In genomic region chr10:970311-971149, GRCh38 we compare ENCODE assay signal across 13 cellular contexts. TPM values are rescaled to one million over a fixed set of nuclear protein-coding genes. Genes with fewer than 3 reads are reported as not detected.
DNase-seq lines count a peak whose midpoint lies in the region; ATAC-seq and TF ChIP-seq lines count a peak whose summit lies in the region.
"Had no signal": no experiment of that assay in that cellular context is flagged by ENCODE, and none has a peak within 500 bp of the region (broad histone marks: within the 10 kb centered on the region; RNA-seq: fewer than 3 reads in every experiment).

No MANE protein-coding gene starts in this region.

- H3K27ac Mint-ChIP-seq in activated CD4-positive, alpha-beta T cell treated with anti-CD3 and anti-CD28 coated beads for 36 hours, result no peak overlapping the region

- H3K27me3 ChIP-seq in brain microvascular endothelial cell (replicated peaks) (no peaks in the 10 kb centered on the region), mucosa of stomach (ENCODE audit: control insufficient read depth, insufficient read depth, low read length) (peaks cover 3% of the 10 kb centered on the region)
- H3K27me3 ChIP-seq: BLaER1 had no signal

- in situ Hi-C loops in brain microvascular endothelial cell (cut with HindIII; ENCODE audit: low pct_ligation_motif_present, low sequenced_read_pairs), result no loop called here

- peaks cover 5% of the 10 kb centered on the region for H3K27me3 Mint-ChIP-seq in activated CD4-positive, alpha-beta T cell treated with anti-CD3 and anti-CD28 coated beads for 36 hours

- CTCF ChIA-PET in activated CD4-positive, alpha-beta T cell treated with anti-CD3 and anti-CD28 coated beads for 36 hours (lab: Charles Lee), result no interaction called here

- POLR2A ChIA-PET in activated CD4-positive, alpha-beta T cell treated with anti-CD3 and anti-CD28 coated beads for 36 hours (lab: Charles Lee), result no interaction called here

- H3K4me1 ChIP-seq in mucosa of stomach (ENCODE audit: control insufficient read depth, insufficient read depth, low read length), result peaks cover 57% of the 10 kb centered on the region

- H3K36me3 ChIP-seq in brain microvascular endothelial cell (replicated peaks) (no peaks in the 10 kb centered on the region), mucosa of stomach (ENCODE audit: control insufficient read depth, insufficient read depth, low read length) (no peaks in the 10 kb centered on the region)
- H3K36me3 ChIP-seq: BLaER1 had no signal

- no peak overlapping the region for H3K4me3 Mint-ChIP-seq in activated CD4-positive, alpha-beta T cell treated with anti-CD3 and anti-CD28 coated beads for 36 hours

- peak; percentile 53 for DNase-seq in AG20443 (ENCODE audit: low spot score)
- peak; percentile 69 to 92 (median 89) for DNase-seq in NCI-H1417 (lab: John Stamatoyannopoulos, UW)
- peak; percentile 11 for DNase-seq in brain microvascular endothelial cell
- no peak for DNase-seq in activated naive CD4-positive, alpha-beta T cell treated with anti-CD3 and anti-CD28 coated beads, Interleukin-2, amount 50 U/mL, for 16 hours
- no peak for DNase-seq in activated CD4-positive, alpha-beta T cell treated with anti-CD3 and anti-CD28 coated beads for 36 hours
- DNase-seq in nucleus accumbens (lab: John Stamatoyannopoulos, UW), result no peak
- DNase-seq: activated CD4-positive, alpha-beta T cell treated with anti-CD3 and anti-CD28 coated beads, Interleukin-2, amount 50 U/mL, for 4 hours; NCI-H526 treated with DMSO at 0.1 percent for 48 hours had no signal

- no peak for ATAC-seq in activated CD4-positive, alpha-beta T cell treated with anti-CD3 and anti-CD28 coated beads for 36 hours
- no peak for ATAC-seq in GM18867 (IDR thresholded peaks at IDR 0.05; ENCODE audit: unreplicated experiment)

- no peak overlapping the region for H3K27ac ChIP-seq in brain microvascular endothelial cell
- H3K27ac ChIP-seq: BLaER1 had no signal

- H3K9me3 Mint-ChIP-seq in activated CD4-positive, alpha-beta T cell treated with anti-CD3 and anti-CD28 coated beads for 36 hours (ENCODE audit: low read depth), result no peaks in the 10 kb centered on the region

- H3K9me3 ChIP-seq in mucosa of stomach (ENCODE audit: control insufficient read depth, low read length), result no peaks in the 10 kb centered on the region
- H3K9me3 ChIP-seq: BLaER1 had no signal

- H3K4me3 ChIP-seq in brain microvascular endothelial cell (ENCODE audit: low read depth, low read length) (no peak overlapping the region), mucosa of stomach (ENCODE audit: low read length) (no peak overlapping the region)
- H3K4me3 ChIP-seq: BLaER1 had no signal

- TF ChIP-seq CTCF in brain microvascular endothelial cell (IDR thresholded peaks at IDR 0.05; ENCODE audit: low read depth, low read length, missing control alignments), result no peak

- intact Hi-C loops in activated CD4-positive, alpha-beta T cell treated with anti-CD3 and anti-CD28 coated beads for 36 hours (cut with DNase I, micrococcal nuclease), result no loop called here

- peaks cover 7% of the 10 kb centered on the region for H3K4me1 Mint-ChIP-seq in activated CD4-positive, alpha-beta T cell treated with anti-CD3 and anti-CD28 coated beads for 36 hours

- peak overlapping the region; percentile 24 for H3K9ac ChIP-seq in mucosa of stomach (ENCODE audit: low read length)
- H3K9ac ChIP-seq: BLaER1 had no signal

- H3K36me3 Mint-ChIP-seq in activated CD4-positive, alpha-beta T cell treated with anti-CD3 and anti-CD28 coated beads for 36 hours (ENCODE audit: low read depth), result no peaks in the 10 kb centered on the region

RNA-seq across cellular contexts. Expression of gene GTPBP4, which starts 17.7 kb away (rescaled TPM):
- 100 to 1,000 TPM; 109 to 116 TPM for total RNA-seq in activated CD4-positive, alpha-beta T cell treated with anti-CD3 and anti-CD28 coated beads for 36 hours

RNA-seq across cellular contexts. Expression of gene LARP4B, which starts 39.0 kb away (rescaled TPM):
- total RNA-seq in activated CD4-positive, alpha-beta T cell treated with anti-CD3 and anti-CD28 coated beads for 36 hours, result 10 to 100 TPM; 88.2 to 97.5 TPM

RNA-seq across cellular contexts. Expression of gene IDI2, which starts 55.1 kb away (rescaled TPM):
- total RNA-seq in activated CD4-positive, alpha-beta T cell treated with anti-CD3 and anti-CD28 coated beads for 36 hours, result not detected
- total RNA-seq: dermis microvascular lymphatic vessel endothelial cell, lung microvascular endothelial cell had no signal

Comparison
In these comparisons a context has a peak if more than half of its experiments do, and no peak if none do; other contexts are left out.
1. DNase-seq: peak in AG20443 (single experiment), NCI-H1417 (3 of 3) and brain microvascular endothelial cell (single experiment); none in activated naive CD4-positive, alpha-beta T cell treated with anti-CD3 and anti-CD28 coated beads, Interleukin-2, amount 50 U/mL, for 16 hours (single experiment), activated CD4-positive, alpha-beta T cell treated with anti-CD3 and anti-CD28 coated beads for 36 hours (single experiment) and nucleus accumbens (0 of 56).